Comparison of ENCODE assay signal across 9 cellular contexts in genomic region chr3:58899159-58899952, GRCh38.
DNase-seq lines count a peak whose midpoint lies in the region; ATAC-seq and TF ChIP-seq lines count a peak whose summit lies in the region.
"Had no signal": no experiment of that assay in that cellular context is flagged by ENCODE, and none has a peak within 500 bp of the region (broad histone marks: within the 10 kb centered on the region; RNA-seq: fewer than 3 reads in every experiment).

No MANE protein-coding gene starts in this region.

- H3K4me1 ChIP-seq in body of pancreas (no peaks in the 10 kb centered on the region), neuronal stem cell (ENCODE audit: control insufficient read depth in 2 of 2, insufficient read depth in 1 of 2, low read depth in 1 of 2, low read length in 2 of 2) (peaks cover 0 to 5% of the 10 kb centered on the region in 2 donors), neural progenitor cell (peaks cover 7% of the 10 kb centered on the region)

- H3K36me3 ChIP-seq in body of pancreas (replicated peaks in 1 of 2; ENCODE audit: insufficient read depth in 1 of 2, low read depth in 2 of 2) (no peaks in the 10 kb centered on the region), neuronal stem cell (replicated peaks in 1 of 2; ENCODE audit: control insufficient read depth in 2 of 2, insufficient read depth in 2 of 2, low read length in 2 of 2) (no peaks in the 10 kb centered on the region), neural progenitor cell (no peaks in the 10 kb centered on the region)
- H3K36me3 ChIP-seq: thoracic aorta had no signal

- H3K4me2 ChIP-seq in neuronal stem cell (ENCODE audit: insufficient read depth, low read length, poor library complexity, severe bottlenecking) = no peak overlapping the region
- no peak overlapping the region for H3K4me2 ChIP-seq in neural progenitor cell

- H2BK5ac ChIP-seq in neuronal stem cell (ENCODE audit: low read length) = no peak overlapping the region

- intact Hi-C loops in body of pancreas (cut with DNase I) = no loop called here

- H3K27ac Mint-ChIP-seq in neural progenitor cell = no peak overlapping the region

- H3K23ac ChIP-seq in neuronal stem cell (ENCODE audit: low read depth, low read length, poor library complexity) = no peak overlapping the region

- H3K18ac ChIP-seq in neuronal stem cell (ENCODE audit: low read length) = peak overlapping the region; percentile 28

- H3K14ac ChIP-seq in neuronal stem cell (ENCODE audit: low read length) = no peak overlapping the region

- no peaks in the 10 kb centered on the region for H4K20me1 ChIP-seq in neural progenitor cell (ENCODE audit: low read depth)

- H2AFZ ChIP-seq in neuronal stem cell (ENCODE audit: low read length) (no peak overlapping the region), neural progenitor cell (replicated peaks) (no peak overlapping the region)

- DNase-seq in OCI-M2 (lab: John Stamatoyannopoulos, UW; ENCODE audit: unreplicated experiment) (peak; percentile 75), body of pancreas (peak in 3 of 4 donors; percentile 6 to 21 (median 10)), neuronal stem cell (ENCODE audit: low spot score) (no peak), NCI-H1105 (lab: John Stamatoyannopoulos, UW) (no peak), neural progenitor cell (ENCODE audit: low spot score) (no peak), substantia nigra (lab: John Stamatoyannopoulos, UW) (no peak)

- no peak overlapping the region for H3K9ac ChIP-seq in neuronal stem cell (ENCODE audit: low read depth, low read length, poor library complexity)
- no peak overlapping the region for H3K9ac ChIP-seq in neural progenitor cell

- peaks cover 11% of the 10 kb centered on the region for H3K9me3 Mint-ChIP-seq in neural progenitor cell

- H3K79me2 ChIP-seq in neural progenitor cell (ENCODE audit: low read depth) = no peaks in the 10 kb centered on the region

- H3F3A ChIP-seq in neural progenitor cell (ENCODE audit: low read depth) = no peaks in the 10 kb centered on the region

- no peak for TF ChIP-seq POLR2A in body of pancreas (IDR thresholded peaks at IDR 0.05)

- no peak overlapping the region for H4K91ac ChIP-seq in neuronal stem cell (ENCODE audit: low read depth, low read length, poor library complexity)

- H2AK5ac ChIP-seq in neuronal stem cell (ENCODE audit: low read depth, low read length) = no peak overlapping the region

- H3K79me1 ChIP-seq in neuronal stem cell (ENCODE audit: low read depth, low read length) = no peaks in the 10 kb centered on the region

- TF ChIP-seq CTCF in body of pancreas (IDR thresholded peaks at IDR 0.05) = no peak
- no peak for TF ChIP-seq CTCF in neural progenitor cell (IDR thresholded peaks at IDR 0.05)

- H3K4me1 Mint-ChIP-seq in neural progenitor cell = no peaks in the 10 kb centered on the region

- H3K27ac ChIP-seq in body of pancreas (no peak overlapping the region), neuronal stem cell (replicated peaks; ENCODE audit: low read length) (no peak overlapping the region), neural progenitor cell (no peak overlapping the region), substantia nigra (ENCODE audit: low read depth, low read length, poor library complexity, severe bottlenecking) (no peak overlapping the region)
- H3K27ac ChIP-seq: thoracic aorta had no signal

- H2BK15ac ChIP-seq in neuronal stem cell (ENCODE audit: low read length) = no peak overlapping the region

- H3K4me3 ChIP-seq in body of pancreas = no peak overlapping the region
- H3K4me3 ChIP-seq in neuronal stem cell (ENCODE audit: low read length in 2 of 2) = no peak overlapping the region
- no peak overlapping the region for H3K4me3 ChIP-seq in neural progenitor cell
- H3K4me3 ChIP-seq: thoracic aorta had no signal

- no peak overlapping the region for H3K4ac ChIP-seq in neuronal stem cell (ENCODE audit: low read length)

- H3K9me3 ChIP-seq in body of pancreas (no peaks in the 10 kb centered on the region), neuronal stem cell (replicated peaks in 1 of 2; ENCODE audit: control insufficient read depth in 2 of 2, insufficient read depth in 1 of 2, low read depth in 1 of 2, low read length in 2 of 2) (no peaks in the 10 kb centered on the region), neural progenitor cell (ENCODE audit: low read depth) (no peaks in the 10 kb centered on the region)
- H3K9me3 ChIP-seq: thoracic aorta had no signal

- H3K27me3 Mint-ChIP-seq in neural progenitor cell (ENCODE audit: insufficient read depth, low read depth) = no peaks in the 10 kb centered on the region

- H2BK12ac ChIP-seq in neuronal stem cell (ENCODE audit: low read length) = no peak overlapping the region

- no peak overlapping the region for H4K8ac ChIP-seq in neuronal stem cell (ENCODE audit: low read depth, low read length)

- H3K27me3 ChIP-seq in body of pancreas = no peaks in the 10 kb centered on the region
- no peaks in the 10 kb centered on the region for H3K27me3 ChIP-seq in neuronal stem cell (ENCODE audit: control insufficient read depth in 3 of 3, insufficient read depth in 3 of 3, low read depth in 1 of 3, low read length in 3 of 3)
- no peaks in the 10 kb centered on the region for H3K27me3 ChIP-seq in neural progenitor cell

- WGBS in body of pancreas, 2 donors = 30 to 38% methylated on average over 3 to 8 of the region's 8 CpGs
- WGBS in neuronal stem cell (ENCODE audit: extremely low coverage in 2 of 2, insufficient read length in 2 of 2, insufficient replicate concordance in 1 of 2), 2 donors = no CpG with 5 or more reads among the region's 8 CpGs

- no peak overlapping the region for H3K4me3 Mint-ChIP-seq in neural progenitor cell

- no peak overlapping the region for H2BK120ac ChIP-seq in neuronal stem cell (ENCODE audit: low read depth, low read length)

- H3K36me3 Mint-ChIP-seq in neural progenitor cell = no peaks in the 10 kb centered on the region

- ATAC-seq in GM18519 (IDR thresholded peaks at IDR 0.05; ENCODE audit: low FRiP score, unreplicated experiment) = peak; percentile 72
- peak; percentile 80 for ATAC-seq in HG02623 (IDR thresholded peaks at IDR 0.05; ENCODE audit: unreplicated experiment)
- ATAC-seq in body of pancreas = peak; percentile 60

Comparison
In these comparisons a context has a peak if more than half of its experiments do, and no peak if none do; other contexts are left out.
1. DNase-seq: peak in OCI-M2 (single experiment) and body of pancreas (3 of 4); none in neuronal stem cell (single experiment), NCI-H1105 (single experiment), neural progenitor cell (single experiment) and substantia nigra (0 of 49).
2. Peak in every context shown above with its lines, with median percentiles within 50 percentile points of each other: ATAC-seq.